In genomic region chr19:4831351-4832340, GRCh38 we compare ENCODE assay signal across 8 cellular contexts. TPM values are rescaled to one million over a fixed set of nuclear protein-coding genes. Genes with fewer than 3 reads are reported as not detected.
DNase-seq lines count a peak whose midpoint lies in the region; ATAC-seq, FAIRE-seq and TF ChIP-seq lines count a peak whose summit lies in the region.

Gene TICAM1 (minus strand): TSS chr19:4831712. CDS start chr19:4818377, 13,335 bp downstream.

- H3K4me1 Mint-ChIP-seq in MCF 10A (ENCODE audit: insufficient read depth, unreplicated experiment), result peaks cover 9% of the 10 kb centered on the region

- POLR2A ChIA-PET in MCF 10A (lab: Yijun Ruan, JAX), result interaction anchor here (0.6 to 3.3 kb wide), 19 partner anchors 9 to 791 kb away, joined by 3 to 23 read pairs (median 3); partner anchors contain the start of genes HDGFL2, PLIN3 and SAFB2

- TSS peak; percentile 96 for BruUV-seq in MCF 10A (replicated peaks; lab: Mats Ljungman, UMichigan)

- no peaks in the 10 kb centered on the region for H3K9me3 ChIP-seq in WERI-Rb-1 (ENCODE audit: severe bottlenecking)

- peaks cover 3% of the 10 kb centered on the region; the same call in 1 of the 2 replicates for H3K36me3 ChIP-seq in WERI-Rb-1

- TF ChIP-seq CTCF in WERI-Rb-1 (IDR thresholded peaks at IDR 0.05; ENCODE audit: low read depth, low read length), result no peak
- TF ChIP-seq CTCF in MCF 10A (IDR thresholded peaks at IDR 0.05; ENCODE audit: unreplicated experiment), result no peak

- H3K4me3 ChIP-seq in WERI-Rb-1 (ENCODE audit: low read depth, low read length), result peak within 1 kb of the TSS; percentile 49

- ATAC-seq in GM19023 (IDR thresholded peaks at IDR 0.05; ENCODE audit: unreplicated experiment), result peak; percentile 72

- intact Hi-C loops in MCF 10A (cut with micrococcal nuclease), result no loop called here

- FAIRE-seq in HTR-8/SVneo (lab: Jason Lieb, UNC), result no peak

- CTCF ChIA-PET in MCF 10A (lab: Yijun Ruan, JAX), result interaction anchor here (0.5 to 2.3 kb wide), 9 partner anchors 12 to 199 kb away, joined by 3 to 13 read pairs (median 3); no protein-coding TSS in a partner anchor

- H3K9me3 Mint-ChIP-seq in MCF 10A (ENCODE audit: unreplicated experiment), result no peaks in the 10 kb centered on the region

- DNase-seq in AG20443 (ENCODE audit: low spot score) (peak; percentile 91), HTR-8/SVneo (ENCODE audit: insufficient read length, low spot score) (peak; percentile 64), WERI-Rb-1 (peak; percentile 36), MCF 10A (ENCODE audit: unreplicated experiment) (peak; percentile 71), iris pigment epithelial cell (ENCODE audit: low read depth) (peak; percentile 76), 8988T (no peak)
- DNase-seq in stimulated activated CD4-positive, alpha-beta T cell treated with anti-CD3 and anti-CD28 coated beads, Interleukin-15, amount 100 ng/mL, for 24 hours, result peak; percentile 88

- H3K4me3 Mint-ChIP-seq in MCF 10A (ENCODE audit: unreplicated experiment), result peak within 1 kb of the TSS; percentile 81

- H3K27me3 Mint-ChIP-seq in MCF 10A (ENCODE audit: insufficient read depth, unreplicated experiment), result no peaks in the 10 kb centered on the region

- H3K27ac Mint-ChIP-seq in MCF 10A (ENCODE audit: low read depth, unreplicated experiment), result peak within 1 kb of the TSS; percentile 94

- peak within 1 kb of the TSS; percentile 73 for H3K27ac ChIP-seq in WERI-Rb-1

- H3K27me3 ChIP-seq in WERI-Rb-1 (ENCODE audit: insufficient read depth, low read depth, severe bottlenecking), result no peaks in the 10 kb centered on the region

- peaks cover 6% of the 10 kb centered on the region for H3K36me3 Mint-ChIP-seq in MCF 10A (ENCODE audit: insufficient read depth, unreplicated experiment)

RNA-seq across cellular contexts. Expression of gene TICAM1, which starts in this region (rescaled TPM):
- 24.2 and 25.6 TPM in 2 replicates for total RNA-seq in MCF 10A (2022)
